ENCODE assay signal across 1 cellular context in genomic region chr3:139552632-139553335, GRCh38.
TF ChIP-seq lines count a peak whose summit lies in the region.

No MANE protein-coding gene starts in this region.

TF ChIP-seq in SK-N-SH, 30 proteins besides CTCF, POLR2A, EP300 and RAD21 (continued from another document):
- no peak for TF ChIP-seq IRF3 (IDR thresholded peaks at IDR 0.05; ENCODE audit: low read depth, low read length)
- TF ChIP-seq NFIC (IDR thresholded peaks at IDR 0.05; ENCODE audit: borderline replicate concordance), result no peak
- TF ChIP-seq ZBTB33 (IDR thresholded peaks at IDR 0.05; ENCODE audit: borderline replicate concordance, low read depth), result no peak
- TF ChIP-seq FOSL2 (IDR thresholded peaks at IDR 0.05; ENCODE audit: borderline replicate concordance, low read depth), result no peak
- TF ChIP-seq RXRA (IDR thresholded peaks at IDR 0.05; ENCODE audit: borderline replicate concordance, low read depth), result no peak
- no peak for TF ChIP-seq TCF12 (IDR thresholded peaks at IDR 0.05)
- TF ChIP-seq ELF1 (IDR thresholded peaks at IDR 0.05), result no peak
- TF ChIP-seq JUND (IDR thresholded peaks at IDR 0.05), result no peak
- no peak for TF ChIP-seq TAF1 (IDR thresholded peaks at IDR 0.05; ENCODE audit: borderline replicate concordance, low read depth, low read length)
- no peak for TF ChIP-seq USF2 (IDR thresholded peaks at IDR 0.05; ENCODE audit: borderline replicate concordance, low read depth, low read length)
- no peak for TF ChIP-seq CHD2 (IDR thresholded peaks at IDR 0.05; ENCODE audit: low read length, partially characterized antibody)
- no peak for TF ChIP-seq TEAD4 (IDR thresholded peaks at IDR 0.05; ENCODE audit: borderline replicate concordance, insufficient read depth)
